In the genomic region with DNA sequence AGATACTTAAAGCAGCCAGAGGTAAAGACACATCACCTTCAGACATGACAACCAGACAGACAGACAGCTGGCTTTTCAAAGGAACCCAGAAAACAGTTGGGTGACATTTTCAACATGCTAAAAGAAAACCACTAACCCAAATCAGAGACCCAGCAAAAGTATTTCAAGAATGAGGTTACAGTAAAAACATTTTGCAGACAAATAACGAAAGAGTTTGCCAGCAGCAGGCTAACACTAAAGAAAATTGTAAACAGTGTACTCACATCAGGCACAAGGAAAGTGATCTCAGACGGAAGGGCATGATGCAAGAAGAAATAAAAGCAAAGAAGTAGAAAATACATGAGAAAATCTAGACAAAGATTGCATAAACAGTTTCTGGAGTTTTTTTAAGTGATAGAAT, we compare ENCODE assay signal across 17 cellular contexts. TPM values are rescaled to one million over a fixed set of nuclear protein-coding genes. Genes with fewer than 3 reads are reported as not detected.
DNase-seq lines count a peak whose midpoint lies in the region; ATAC-seq and TF ChIP-seq lines count a peak whose summit lies in the region.
"Had no signal": no experiment of that assay in that cellular context is flagged by ENCODE, and none has a peak within 500 bp of the region (broad histone marks: within the 10 kb centered on the region; RNA-seq: fewer than 3 reads in every experiment).

No MANE protein-coding gene starts in this region.

- POLR2A ChIA-PET in CD8-positive, alpha-beta memory T cell (lab: Charles Lee) = no interaction called here
- POLR2A ChIA-PET in activated CD8-positive, alpha-beta T cell treated with anti-CD3 and anti-CD28 coated beads, Interleukin-2, amount 10 ng/mL, durations not matched to agents 7 days and 5 days (lab: Charles Lee) = interaction anchor here (0.8 kb wide), 1 partner anchor 139 kb away, joined by 3 read pairs; no protein-coding TSS in a partner anchor

- TF ChIP-seq POLR2A in erythroblast (IDR thresholded peaks at IDR 0.05; ENCODE audit: low read length) = no peak

- no peaks in the 10 kb centered on the region for H3K9me3 Mint-ChIP-seq in CD8-positive, alpha-beta memory T cell
- no peaks in the 10 kb centered on the region for H3K9me3 Mint-ChIP-seq in activated CD8-positive, alpha-beta T cell treated with anti-CD3 and anti-CD28 coated beads, Interleukin-2, amount 10 ng/mL, durations not matched to agents 7 days and 5 days (ENCODE audit: insufficient read depth)
- no peaks in the 10 kb centered on the region for H3K9me3 Mint-ChIP-seq in osteocyte (ENCODE audit: unreplicated experiment)
- H3K9me3 Mint-ChIP-seq: activated CD4-positive, alpha-beta memory T cell treated with anti-CD3 and anti-CD28 coated beads, Interleukin-2, amount 10 ng/mL, durations not matched to agents 7 days and 5 days; activated naive CD4-positive, alpha-beta T cell treated with anti-CD3 and anti-CD28 coated beads, Interleukin-2, amount 50 U/mL, for 72 hours; natural killer cell treated with Interleukin-12 subunit alpha and Interleukin-12 subunit beta and Interleukin-15 and Interleukin-18, amount 100 ng/mL, for 72 hours had no signal

- peaks cover 34% of the 10 kb centered on the region for H3K4me1 ChIP-seq in CD8-positive, alpha-beta memory T cell (ENCODE audit: insufficient read depth, low read length)

- H3K4me3 ChIP-seq in CD8-positive, alpha-beta memory T cell (ENCODE audit: low read length) = no peak overlapping the region
- H3K4me3 ChIP-seq: tibial nerve had no signal

- H3K27ac ChIP-seq in CD8-positive, alpha-beta memory T cell (ENCODE audit: low read depth, low read length) = no peak overlapping the region
- H3K27ac ChIP-seq: C4-2B, tibial nerve had no signal

- DNase-seq in AG08396 (ENCODE audit: low spot score) = peak; percentile 72
- DNase-seq in CD8-positive, alpha-beta memory T cell = peak in 1 of 5 donors; percentile 80
- no peak for DNase-seq in activated CD8-positive, alpha-beta T cell treated with anti-CD3 and anti-CD28 coated beads, Interleukin-2, amount 10 ng/mL, durations not matched to agents 7 days and 5 days
- DNase-seq in fibroblast of the conjunctiva (ENCODE audit: low read depth) = peak; percentile 23
- no peak for DNase-seq in osteocyte (ENCODE audit: extremely low spot score, unreplicated experiment)
- no peak for DNase-seq in erythroblast (lab: John Stamatoyannopoulos, UW)
- DNase-seq: activated CD4-positive, alpha-beta memory T cell treated with anti-CD3 and anti-CD28 coated beads, Interleukin-2, amount 10 ng/mL, durations not matched to agents 7 days and 5 days; MM.1S; NCI-H2081 treated with DMSO at 0.1 percent for 48 hours; stimulated activated CD4-positive, alpha-beta T cell treated with anti-CD3 and anti-CD28 coated beads, Interleukin-1b, Interleukin-23, amount 100 ng/mL, for 48 hours had no signal

- TF ChIP-seq CTCF in osteocyte (IDR thresholded peaks at IDR 0.05) = no peak

- H3K36me3 Mint-ChIP-seq in CD8-positive, alpha-beta memory T cell = peaks cover 0 to 2% (median 0%) of the 10 kb centered on the region in 3 donors
- peaks cover 4% of the 10 kb centered on the region for H3K36me3 Mint-ChIP-seq in activated CD8-positive, alpha-beta T cell treated with anti-CD3 and anti-CD28 coated beads, Interleukin-2, amount 10 ng/mL, durations not matched to agents 7 days and 5 days (ENCODE audit: low read depth)
- no peaks in the 10 kb centered on the region for H3K36me3 Mint-ChIP-seq in osteocyte (ENCODE audit: unreplicated experiment)
- H3K36me3 Mint-ChIP-seq: activated naive CD4-positive, alpha-beta T cell treated with anti-CD3 and anti-CD28 coated beads, Interleukin-2, amount 50 U/mL, for 72 hours; natural killer cell treated with Interleukin-12 subunit alpha and Interleukin-12 subunit beta and Interleukin-15 and Interleukin-18, amount 100 ng/mL, for 72 hours had no signal

- CTCF ChIA-PET in CD8-positive, alpha-beta memory T cell (lab: Charles Lee) = interaction anchor here (0.8 to 1.4 kb wide), 2 partner anchors 139 to 173 kb away, joined by 3 to 4 read pairs; no protein-coding TSS in a partner anchor
- CTCF ChIA-PET in activated CD8-positive, alpha-beta T cell treated with anti-CD3 and anti-CD28 coated beads, Interleukin-2, amount 10 ng/mL, durations not matched to agents 7 days and 5 days (lab: Charles Lee) = interaction anchor here (0.7 to 6.3 kb wide), 6 partner anchors 18 to 142 kb away, joined by 3 to 120 read pairs (median 3); no protein-coding TSS in a partner anchor

- H3K27ac Mint-ChIP-seq in CD8-positive, alpha-beta memory T cell = peak overlapping the region in 5 of 8 donors; percentile 10 to 74 (median 58)
- H3K27ac Mint-ChIP-seq in activated CD8-positive, alpha-beta T cell treated with anti-CD3 and anti-CD28 coated beads, Interleukin-2, amount 10 ng/mL, durations not matched to agents 7 days and 5 days = peak overlapping the region; percentile 43
- no peak overlapping the region for H3K27ac Mint-ChIP-seq in osteocyte (ENCODE audit: unreplicated experiment)
- H3K27ac Mint-ChIP-seq: activated CD4-positive, alpha-beta memory T cell treated with anti-CD3 and anti-CD28 coated beads, Interleukin-2, amount 10 ng/mL, durations not matched to agents 7 days and 5 days; activated naive CD4-positive, alpha-beta T cell treated with anti-CD3 and anti-CD28 coated beads, Interleukin-2, amount 50 U/mL, for 72 hours had no signal

- H3K27me3 Mint-ChIP-seq in CD8-positive, alpha-beta memory T cell = peaks cover 3 to 5% of the 10 kb centered on the region in 2 donors
- H3K27me3 Mint-ChIP-seq in activated CD8-positive, alpha-beta T cell treated with anti-CD3 and anti-CD28 coated beads, Interleukin-2, amount 10 ng/mL, durations not matched to agents 7 days and 5 days (ENCODE audit: low read depth) = peaks cover 12% of the 10 kb centered on the region
- peaks cover 11% of the 10 kb centered on the region for H3K27me3 Mint-ChIP-seq in osteocyte (ENCODE audit: unreplicated experiment)

- H3K9me3 ChIP-seq in CD8-positive, alpha-beta memory T cell (ENCODE audit: low read length) = no peaks in the 10 kb centered on the region
- H3K9me3 ChIP-seq: tibial nerve had no signal

- no peaks in the 10 kb centered on the region for H3K36me3 ChIP-seq in CD8-positive, alpha-beta memory T cell (ENCODE audit: insufficient read depth, low read length)
- H3K36me3 ChIP-seq: tibial nerve had no signal

- ATAC-seq in activated CD8-positive, alpha-beta T cell treated with anti-CD3 and anti-CD28 coated beads, Interleukin-2, amount 10 ng/mL, durations not matched to agents 7 days and 5 days = no peak
- ATAC-seq in GM18519 (IDR thresholded peaks at IDR 0.05; ENCODE audit: low FRiP score, unreplicated experiment) (no peak), HG02840 (IDR thresholded peaks at IDR 0.05; ENCODE audit: low FRiP score, unreplicated experiment) (no peak)
- ATAC-seq: left lobe of liver; natural killer cell treated with Interleukin-12 subunit alpha and Interleukin-12 subunit beta and Interleukin-15 and Interleukin-18, amount 100 ng/mL, for 72 hours had no signal

- H3K4me1 Mint-ChIP-seq in CD8-positive, alpha-beta memory T cell = peaks cover 15 to 20% (median 15%) of the 10 kb centered on the region in 3 donors
- peaks cover 21% of the 10 kb centered on the region for H3K4me1 Mint-ChIP-seq in activated CD8-positive, alpha-beta T cell treated with anti-CD3 and anti-CD28 coated beads, Interleukin-2, amount 10 ng/mL, durations not matched to agents 7 days and 5 days (ENCODE audit: low read depth)
- peaks cover 6% of the 10 kb centered on the region for H3K4me1 Mint-ChIP-seq in osteocyte (ENCODE audit: unreplicated experiment)

- H3K27me3 ChIP-seq in CD8-positive, alpha-beta memory T cell (ENCODE audit: insufficient read depth, low read length, poor library complexity, severe bottlenecking) = no peaks in the 10 kb centered on the region
- H3K27me3 ChIP-seq: tibial nerve had no signal

- peak overlapping the region in 1 of 7 donors; percentile 64 for H3K4me3 Mint-ChIP-seq in CD8-positive, alpha-beta memory T cell
- peak overlapping the region; percentile 1 for H3K4me3 Mint-ChIP-seq in activated CD8-positive, alpha-beta T cell treated with anti-CD3 and anti-CD28 coated beads, Interleukin-2, amount 10 ng/mL, durations not matched to agents 7 days and 5 days
- H3K4me3 Mint-ChIP-seq in osteocyte (ENCODE audit: unreplicated experiment) = no peak overlapping the region
- H3K4me3 Mint-ChIP-seq: activated CD4-positive, alpha-beta memory T cell treated with anti-CD3 and anti-CD28 coated beads, Interleukin-2, amount 10 ng/mL, durations not matched to agents 7 days and 5 days; natural killer cell treated with Interleukin-12 subunit alpha and Interleukin-12 subunit beta and Interleukin-15 and Interleukin-18, amount 100 ng/mL, for 72 hours had no signal

RNA-seq across cellular contexts. Expression of a gene that starts 46.4 kb away (rescaled TPM):
- total RNA-seq in CD8-positive, alpha-beta memory T cell = 100 to 1,000 TPM; 113 to 120 TPM
- 145 TPM for polyA plus RNA-seq in CD8-positive, alpha-beta memory T cell
- 100 to 1,000 TPM; 184 to 186 TPM for total RNA-seq in activated CD8-positive, alpha-beta T cell treated with anti-CD3 and anti-CD28 coated beads, Interleukin-2, amount 10 ng/mL, durations not matched to agents 7 days and 5 days
- 85.5 TPM in 2 replicates for total RNA-seq in osteocyte

RNA-seq across cellular contexts. Expression of a gene that starts 58.9 kb away (rescaled TPM):
- total RNA-seq in CD8-positive, alpha-beta memory T cell = 10 to 100 TPM; 62.4 to 68.3 TPM
- polyA plus RNA-seq in CD8-positive, alpha-beta memory T cell = 127 TPM
- total RNA-seq in activated CD8-positive, alpha-beta T cell treated with anti-CD3 and anti-CD28 coated beads, Interleukin-2, amount 10 ng/mL, durations not matched to agents 7 days and 5 days = 10 to 100 TPM; 65.8 to 69.4 TPM
- 78.8 and 80.2 TPM in 2 replicates for total RNA-seq in osteocyte

Comparison
In these comparisons a context has a peak if more than half of its experiments do, and no peak if none do; other contexts are left out.
1. DNase-seq: peak in AG08396 (single experiment) and fibroblast of the conjunctiva (single experiment); none in activated CD8-positive, alpha-beta T cell treated with anti-CD3 and anti-CD28 coated beads, Interleukin-2, amount 10 ng/mL, durations not matched to agents 7 days and 5 days (single experiment), osteocyte (single experiment) and erythroblast (0 of 2).